Comparison of ENCODE assay signal across 22 cellular contexts in genomic region chr15:82933576-82933975, GRCh38. TPM values are rescaled to one million over a fixed set of nuclear protein-coding genes. Genes with fewer than 3 reads are reported as not detected.
DNase-seq lines count a peak whose midpoint lies in the region; ATAC-seq, FAIRE-seq and TF ChIP-seq lines count a peak whose summit lies in the region.
"Had no signal": no experiment of that assay in that cellular context is flagged by ENCODE, and none has a peak within 500 bp of the region (broad histone marks: within the 10 kb centered on the region; RNA-seq: fewer than 3 reads in every experiment).

No MANE protein-coding gene starts in this region.

- H3K27me3 ChIP-seq in Panc1 (ENCODE audit: control insufficient read depth, insufficient read depth, low read length) (no peaks in the 10 kb centered on the region), bronchial epithelial cell (ENCODE audit: control insufficient read depth, insufficient read depth, low read length) (no peaks in the 10 kb centered on the region)
- H3K27me3 ChIP-seq: dorsolateral prefrontal cortex, heart left ventricle, Peyer's patch, right atrium auricular region had no signal

- in situ Hi-C loops in Panc1 (cut with HindIII; ENCODE audit: low pct_unique_long_range_greater_than_20kb, low sequenced_read_pairs), result no loop called here

- no peaks in the 10 kb centered on the region for H3K27me3 Mint-ChIP-seq in activated naive CD4-positive, alpha-beta T cell treated with anti-CD3 and anti-CD28 coated beads for 36 hours (ENCODE audit: low read depth)

- no peaks in the 10 kb centered on the region for H3K9me3 ChIP-seq in Panc1 (ENCODE audit: control insufficient read depth, insufficient read depth, low read depth, low read length)
- H3K9me3 ChIP-seq: heart left ventricle, Peyer's patch, right atrium auricular region had no signal

- peaks cover 10% of the 10 kb centered on the region for H3K4me1 Mint-ChIP-seq in activated naive CD4-positive, alpha-beta T cell treated with anti-CD3 and anti-CD28 coated beads for 36 hours (ENCODE audit: low read depth)
- H3K4me1 Mint-ChIP-seq in stimulated activated effector memory CD8-positive, alpha-beta T cell treated with anti-CD3 and anti-CD28 coated beads, Interleukin-12 subunit alpha, Interleukin-12 subunit beta, amount 100 ng/mL, for 72 hours, result peaks cover 23% of the 10 kb centered on the region
- H3K4me1 Mint-ChIP-seq: activated CD8-positive, alpha-beta memory T cell treated with anti-CD3 and anti-CD28 coated beads, Interleukin-2, amount 10 ng/mL, durations not matched to agents 7 days and 5 days had no signal

- H3K36me3 Mint-ChIP-seq in activated naive CD4-positive, alpha-beta T cell treated with anti-CD3 and anti-CD28 coated beads for 36 hours (ENCODE audit: low read depth), result no peaks in the 10 kb centered on the region
- H3K36me3 Mint-ChIP-seq in stimulated activated effector memory CD8-positive, alpha-beta T cell treated with anti-CD3 and anti-CD28 coated beads, Interleukin-12 subunit alpha, Interleukin-12 subunit beta, amount 100 ng/mL, for 72 hours, result no peaks in the 10 kb centered on the region
- H3K36me3 Mint-ChIP-seq: activated CD8-positive, alpha-beta memory T cell treated with anti-CD3 and anti-CD28 coated beads, Interleukin-2, amount 10 ng/mL, durations not matched to agents 7 days and 5 days; WTC11 had no signal

- intact Hi-C loops in activated naive CD4-positive, alpha-beta T cell treated with anti-CD3 and anti-CD28 coated beads for 36 hours (cut with micrococcal nuclease), result no loop called here
- intact Hi-C loops in Panc1 (cut with micrococcal nuclease; ENCODE audit: unreplicated experiment), result no loop called here

- no TSS peak for BruUV-seq in Panc1 (replicated peaks; lab: Mats Ljungman, UMichigan)

- FAIRE-seq in bronchial epithelial cell (lab: Jason Lieb, UNC), result peak; percentile 55
- FAIRE-seq: endothelial cell of umbilical vein had no signal

- no peak overlapping the region for H3K4me3 Mint-ChIP-seq in activated naive CD4-positive, alpha-beta T cell treated with anti-CD3 and anti-CD28 coated beads for 36 hours
- H3K4me3 Mint-ChIP-seq in stimulated activated effector memory CD8-positive, alpha-beta T cell treated with anti-CD3 and anti-CD28 coated beads, Interleukin-12 subunit alpha, Interleukin-12 subunit beta, amount 100 ng/mL, for 72 hours, result no peak overlapping the region
- H3K4me3 Mint-ChIP-seq: activated CD8-positive, alpha-beta memory T cell treated with anti-CD3 and anti-CD28 coated beads, Interleukin-2, amount 10 ng/mL, durations not matched to agents 7 days and 5 days; naive thymus-derived CD4-positive, alpha-beta T cell; WTC11 had no signal

- no peak overlapping the region for H3K27ac ChIP-seq in Panc1 (ENCODE audit: low read length)
- H3K27ac ChIP-seq: heart left ventricle, Peyer's patch, right atrium auricular region had no signal

- peak; percentile 8; the same call in 1 of the 2 replicates for ATAC-seq in Panc1
- peak; percentile 54 for ATAC-seq in stimulated activated effector memory CD8-positive, alpha-beta T cell treated with anti-CD3 and anti-CD28 coated beads, Interleukin-12 subunit alpha, Interleukin-12 subunit beta, amount 100 ng/mL, for 72 hours
- ATAC-seq: activated CD8-positive, alpha-beta memory T cell treated with anti-CD3 and anti-CD28 coated beads, Interleukin-2, amount 10 ng/mL, durations not matched to agents 7 days and 5 days; heart left ventricle; naive thymus-derived CD4-positive, alpha-beta T cell; WTC11 had no signal

- H3K27ac Mint-ChIP-seq in activated naive CD4-positive, alpha-beta T cell treated with anti-CD3 and anti-CD28 coated beads for 36 hours, result no peak overlapping the region
- peak overlapping the region; percentile 13 for H3K27ac Mint-ChIP-seq in stimulated activated effector memory CD8-positive, alpha-beta T cell treated with anti-CD3 and anti-CD28 coated beads, Interleukin-12 subunit alpha, Interleukin-12 subunit beta, amount 100 ng/mL, for 72 hours
- H3K27ac Mint-ChIP-seq: activated CD8-positive, alpha-beta memory T cell treated with anti-CD3 and anti-CD28 coated beads, Interleukin-2, amount 10 ng/mL, durations not matched to agents 7 days and 5 days; WTC11 had no signal

- CTCF ChIA-PET in activated naive CD4-positive, alpha-beta T cell treated with anti-CD3 and anti-CD28 coated beads for 36 hours (lab: Charles Lee), result no interaction called here
- CTCF ChIA-PET in Panc1 (lab: Charles Lee), result no interaction called here

- POLR2A ChIA-PET in Panc1 (lab: Charles Lee), result no interaction called here

- H3K4me1 ChIP-seq in Panc1 (ENCODE audit: control insufficient read depth, insufficient read depth, low read length), result no peaks in the 10 kb centered on the region
- H3K4me1 ChIP-seq: Peyer's patch, right atrium auricular region had no signal

- TF ChIP-seq CTCF in Panc1 (IDR thresholded peaks at IDR 0.05) (no peak), bronchial epithelial cell (IDR thresholded peaks at IDR 0.05; ENCODE audit: insufficient read depth, low read length, severe bottlenecking) (no peak)

- H3K4me3 ChIP-seq in Panc1 (ENCODE audit: low read depth in 2 of 2, low read length in 2 of 2), result no peak overlapping the region
- no peak overlapping the region for H3K4me3 ChIP-seq in bronchial epithelial cell (ENCODE audit: low read depth, low read length)
- H3K4me3 ChIP-seq: dorsolateral prefrontal cortex, heart left ventricle, Peyer's patch, right atrium auricular region had no signal

- DNase-seq in activated naive CD4-positive, alpha-beta T cell treated with anti-CD3 and anti-CD28 coated beads for 36 hours, result peak; percentile 64
- no peak for DNase-seq in activated naive CD4-positive, alpha-beta T cell treated with Interleukin-2 at 50 U/mL for 16 hours
- DNase-seq in Panc1 (ENCODE audit: low read depth, low spot score) (no peak), bronchial epithelial cell (ENCODE audit: low read depth) (peak; percentile 69), NCI-H187 treated with DMSO at 0.1 percent for 48 hours (lab: John Stamatoyannopoulos, UW) (no peak), NCI-H2227 treated with DMSO at 0.1 percent for 48 hours (lab: John Stamatoyannopoulos, UW) (no peak)
- no peak for DNase-seq in stimulated activated effector memory CD8-positive, alpha-beta T cell treated with anti-CD3 and anti-CD28 coated beads, Interleukin-12 subunit alpha, Interleukin-12 subunit beta, amount 100 ng/mL, for 72 hours (ENCODE audit: low spot score in 2 of 2)
- DNase-seq: activated CD8-positive, alpha-beta memory T cell treated with anti-CD3 and anti-CD28 coated beads, Interleukin-2, amount 10 ng/mL, durations not matched to agents 7 days and 5 days; activated gamma-delta T cell; amygdala; GOT3; heart left ventricle; Karpas-422; mesendoderm; NCI-H1092 treated with DMSO at 0.1 percent for 48 hours; NK-92 treated with Interleukin-12 subunit alpha and Interleukin-12 subunit beta, amount 100 ng/mL, for 24 hours; Peyer's patch had no signal

- H3K36me3 ChIP-seq in Panc1 (ENCODE audit: control insufficient read depth, insufficient read depth, low read length), result no peaks in the 10 kb centered on the region
- no peaks in the 10 kb centered on the region for H3K36me3 ChIP-seq in bronchial epithelial cell (ENCODE audit: control insufficient read depth, insufficient read depth, low read length)
- H3K36me3 ChIP-seq: heart left ventricle, Peyer's patch, right atrium auricular region had no signal

- H3K9me3 Mint-ChIP-seq in activated naive CD4-positive, alpha-beta T cell treated with anti-CD3 and anti-CD28 coated beads for 36 hours, result no peaks in the 10 kb centered on the region
- H3K9me3 Mint-ChIP-seq in stimulated activated effector memory CD8-positive, alpha-beta T cell treated with anti-CD3 and anti-CD28 coated beads, Interleukin-12 subunit alpha, Interleukin-12 subunit beta, amount 100 ng/mL, for 72 hours, result no peaks in the 10 kb centered on the region
- H3K9me3 Mint-ChIP-seq: WTC11 had no signal

RNA-seq across cellular contexts. Expression of gene HOMER2, which starts 18.9 kb away (rescaled TPM):
- total RNA-seq in activated naive CD4-positive, alpha-beta T cell treated with anti-CD3 and anti-CD28 coated beads for 36 hours, result 1 to 10 TPM; 2.3 to 2.8 TPM
- total RNA-seq in Panc1 (2021; ENCODE audit: unreplicated experiment) (35.9 TPM), bronchial epithelial cell (75.3 and 108 TPM in 2 replicates)
- 39.5 TPM for polyA plus RNA-seq in Panc1 (2012; ENCODE audit: insufficient read length)

RNA-seq across cellular contexts. Expression of gene RAMAC, which starts 52.4 kb away (rescaled TPM):
- 10 to 100 TPM; 15.3 to 15.6 TPM for total RNA-seq in activated naive CD4-positive, alpha-beta T cell treated with anti-CD3 and anti-CD28 coated beads for 36 hours
- total RNA-seq in Panc1 (2021; ENCODE audit: unreplicated experiment), result 32.0 TPM
- 24.0 TPM for polyA plus RNA-seq in Panc1 (2012; ENCODE audit: insufficient read length)
- 83.7 and 100 TPM in 2 replicates for total RNA-seq in bronchial epithelial cell

Comparison
In these comparisons a context has a peak if more than half of its experiments do, and no peak if none do; other contexts are left out.
1. DNase-seq: peak in activated naive CD4-positive, alpha-beta T cell treated with anti-CD3 and anti-CD28 coated beads for 36 hours (single experiment) and bronchial epithelial cell (single experiment); none in activated naive CD4-positive, alpha-beta T cell treated with Interleukin-2 at 50 U/mL for 16 hours (single experiment), Panc1 (single experiment), stimulated activated effector memory CD8-positive, alpha-beta T cell treated with anti-CD3 and anti-CD28 coated beads, Interleukin-12 subunit alpha, Interleukin-12 subunit beta, amount 100 ng/mL, for 72 hours (0 of 2), NCI-H187 treated with DMSO at 0.1 percent for 48 hours (single experiment) and NCI-H2227 treated with DMSO at 0.1 percent for 48 hours (single experiment).